Comparison of ENCODE assay signal across 8 cellular contexts in the genomic region with DNA sequence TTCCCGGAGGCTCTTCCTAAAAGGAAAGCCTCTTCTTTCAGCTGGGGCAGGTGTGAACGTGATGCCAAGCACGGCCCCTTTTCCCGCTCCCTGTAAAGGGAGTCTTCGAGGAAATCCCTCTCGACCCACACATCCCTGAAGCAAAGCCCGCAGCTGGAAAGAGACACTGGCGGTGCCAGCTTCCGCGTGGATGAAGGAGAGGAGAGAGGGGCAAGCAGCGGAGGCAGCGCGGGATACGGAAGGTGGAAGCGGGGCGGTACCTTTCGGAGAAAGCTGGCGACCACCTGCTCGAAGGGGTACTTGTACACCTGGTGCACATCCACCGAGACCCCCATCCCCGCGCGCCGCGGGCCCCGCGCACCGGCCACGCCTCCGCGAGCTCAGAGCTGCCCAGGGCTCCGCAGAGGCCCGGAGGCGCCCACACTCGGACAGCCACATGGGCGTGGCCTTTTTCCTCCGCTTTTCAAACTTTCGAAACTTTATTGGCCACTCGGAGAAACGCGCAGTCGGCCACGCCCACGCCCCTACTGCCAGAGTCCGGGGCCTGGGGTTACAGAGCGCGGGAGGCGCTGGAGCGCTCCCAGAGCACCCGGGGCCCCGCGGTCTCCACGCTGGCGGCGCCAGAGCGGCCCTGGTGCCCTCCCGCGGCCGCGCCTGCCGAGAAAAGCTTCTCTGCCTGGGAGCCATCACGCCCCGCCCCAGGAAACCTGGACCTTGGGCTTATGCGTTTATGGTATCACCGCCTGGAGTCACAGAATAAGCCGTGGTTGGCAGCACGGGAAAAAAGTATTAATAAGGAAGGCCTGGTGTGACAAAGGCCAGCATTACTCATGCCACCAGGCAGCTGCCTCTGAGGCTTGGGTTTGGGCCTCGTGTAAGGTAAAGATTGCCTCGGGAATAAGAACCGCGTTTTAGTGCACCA. TPM values are rescaled to one million over a fixed set of nuclear protein-coding genes. Genes with fewer than 3 reads are reported as not detected.
DNase-seq lines count a peak whose midpoint lies in the region; ATAC-seq lines count a peak whose summit lies in the region.

A gene (minus strand): TSS at position 426 of the 922 bp plus-strand sequence. CDS start 91 bp downstream, at position 335.

- H3K4me1 ChIP-seq in skeletal muscle tissue (ENCODE audit: control insufficient read depth in 3 of 3, insufficient read depth in 3 of 3, low read length in 3 of 3): peaks cover 7 to 14% (median 14%) of the 10 kb centered on the region in 3 donors

- peak; percentile 57 for ATAC-seq in GM18499 (IDR thresholded peaks at IDR 0.05; ENCODE audit: insufficient read depth, unreplicated experiment)
- peak; percentile 85 for ATAC-seq in HG02678 (IDR thresholded peaks at IDR 0.05; ENCODE audit: unreplicated experiment)

- H3K27me3 ChIP-seq in skeletal muscle tissue (ENCODE audit: control insufficient read depth in 3 of 3, insufficient read depth in 3 of 3, low read length in 3 of 3): no peaks in the 10 kb centered on the region

- peak within 1 kb of the TSS; percentile 22 for H3K27ac ChIP-seq in caudate nucleus (ENCODE audit: low read depth, low read length)
- peak within 1 kb of the TSS; percentile 62 for H3K27ac ChIP-seq in skeletal muscle tissue (ENCODE audit: low read depth, low read length)

- H3K4me3 ChIP-seq in skeletal muscle tissue (ENCODE audit: low read length in 3 of 3): peak within 1 kb of the TSS; percentile 84 to 89 (median 85)

- H3K36me3 ChIP-seq in skeletal muscle tissue (ENCODE audit: control insufficient read depth in 3 of 3, insufficient read depth in 3 of 3, low read length in 3 of 3): no peaks in the 10 kb centered on the region

- peak within 1 kb of the TSS; percentile 82 to 86 (median 82) for H3K9ac ChIP-seq in skeletal muscle tissue (ENCODE audit: low read depth in 1 of 3, low read length in 3 of 3)

- no peaks in the 10 kb centered on the region for H3K9me3 ChIP-seq in skeletal muscle tissue (ENCODE audit: control insufficient read depth in 3 of 3, low read length in 3 of 3)

- DNase-seq in NCI-H1436 (lab: John Stamatoyannopoulos, UW) (peak; percentile 56), UCSD-AML1 (lab: John Stamatoyannopoulos, UW; ENCODE audit: unreplicated experiment) (peak; percentile 85), caudate nucleus (lab: John Stamatoyannopoulos, UW) (peak in 54 of 61 donors; percentile 9 to 77 (median 43)), inferior parietal cortex (ENCODE audit: extremely low spot score) (peak; percentile 77), KG1 (lab: John Stamatoyannopoulos, UW) (no peak)

RNA-seq across cellular contexts. Expression of the gene that starts here (rescaled TPM):
- total RNA-seq in skeletal muscle tissue: 59.5 TPM
